Comparison of ENCODE assay signal across 1 cellular context in the genomic region with DNA sequence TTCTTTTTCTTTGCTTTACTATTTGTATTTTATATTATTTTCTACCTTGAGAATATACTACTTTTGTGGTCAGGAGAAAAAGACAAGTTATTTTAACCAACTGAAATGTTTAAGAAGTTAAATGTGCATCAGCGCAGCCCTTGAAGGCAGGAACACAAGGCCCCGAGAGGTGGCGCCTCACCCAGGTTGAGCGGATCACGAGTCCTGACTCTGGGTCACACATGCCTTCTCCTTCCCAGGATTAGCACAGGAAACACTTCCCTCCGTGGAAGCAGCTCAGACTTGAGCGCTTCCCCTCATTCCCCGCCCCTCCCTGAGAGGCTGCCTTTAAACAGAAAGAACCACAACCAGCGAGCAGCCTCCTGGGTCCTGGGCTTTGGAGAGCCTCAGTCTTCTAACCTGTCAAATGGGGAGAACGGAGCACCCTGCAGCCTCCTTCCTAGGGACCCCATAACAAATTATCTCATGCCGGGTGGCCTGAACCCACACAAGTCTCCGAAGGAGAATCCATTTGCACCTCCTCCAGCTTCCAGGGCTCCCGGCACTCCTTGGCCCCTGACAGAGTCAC.
TF ChIP-seq lines count a peak whose summit lies in the region.

No MANE protein-coding gene starts in this region.

TF ChIP-seq in H1, 55 proteins besides CTCF, POLR2A, EP300 and RAD21:
- TF ChIP-seq KDM1A (IDR thresholded peaks at IDR 0.05; ENCODE audit: borderline replicate concordance, low read length) (peak; percentile 56; the same call in 1 of the 2 replicates), TAF1 (IDR thresholded peaks at IDR 0.05; ENCODE audit: low read depth, low read length) (no peak)
